ENCODE assay signal across 8 cellular contexts in genomic region chr7:47937065-47937687, GRCh38. TPM values are rescaled to one million over a fixed set of nuclear protein-coding genes. Genes with fewer than 3 reads are reported as not detected.
DNase-seq lines count a peak whose midpoint lies in the region; ATAC-seq and TF ChIP-seq lines count a peak whose summit lies in the region.

No MANE protein-coding gene starts in this region.

- no peak for TF ChIP-seq CTCF in GM13976 (IDR thresholded peaks at IDR 0.05; ENCODE audit: borderline replicate concordance, control extremely low read depth, extremely low read depth, insufficient read depth, missing control alignments)

- ATAC-seq in GM19372 (IDR thresholded peaks at IDR 0.05; ENCODE audit: low read depth, unreplicated experiment) (peak; percentile 98), HG03108 (IDR thresholded peaks at IDR 0.05; ENCODE audit: unreplicated experiment) (peak; percentile 92)

- no peaks in the 10 kb centered on the region for H3K9me3 Mint-ChIP-seq in activated naive CD8-positive, alpha-beta T cell treated with anti-CD3 and anti-CD28 coated beads for 36 hours

- H3K27me3 Mint-ChIP-seq in activated naive CD8-positive, alpha-beta T cell treated with anti-CD3 and anti-CD28 coated beads for 36 hours: no peaks in the 10 kb centered on the region

- peak overlapping the region; percentile 2 for H3K27ac Mint-ChIP-seq in activated naive CD8-positive, alpha-beta T cell treated with anti-CD3 and anti-CD28 coated beads for 36 hours

- peaks cover 4% of the 10 kb centered on the region for H3K4me1 Mint-ChIP-seq in activated naive CD8-positive, alpha-beta T cell treated with anti-CD3 and anti-CD28 coated beads for 36 hours

- H3K4me3 Mint-ChIP-seq in activated naive CD8-positive, alpha-beta T cell treated with anti-CD3 and anti-CD28 coated beads for 36 hours: no peak overlapping the region

- no peaks in the 10 kb centered on the region for H3K36me3 Mint-ChIP-seq in activated naive CD8-positive, alpha-beta T cell treated with anti-CD3 and anti-CD28 coated beads for 36 hours

- DNase-seq in GM13976 (ENCODE audit: low spot score) (peak; percentile 89), ureter (ENCODE audit: low spot score) (no peak), LoVo (ENCODE audit: low spot score) (no peak), anterior cingulate cortex (lab: John Stamatoyannopoulos, UW) (no peak)
- no peak for DNase-seq in activated naive CD8-positive, alpha-beta T cell treated with anti-CD3 and anti-CD28 coated beads for 36 hours
- DNase-seq in stimulated activated CD4-positive, alpha-beta T cell treated with anti-CD3 and anti-CD28 coated beads, Interleukin-15, amount 100 ng/mL, for 24 hours: no peak

- in situ Hi-C loops in GM13976 (cut with MboI; ENCODE audit: low sequenced_read_pairs, unreplicated experiment): no loop called here

RNA-seq across cellular contexts. Expression of gene PKD1L1, which starts 11.1 kb away (rescaled TPM):
- under 1 TPM; 0.02 to 0.10 TPM for total RNA-seq in activated naive CD8-positive, alpha-beta T cell treated with anti-CD3 and anti-CD28 coated beads for 36 hours
- 5.9 TPM for total RNA-seq in ureter

RNA-seq across cellular contexts. Expression of gene HUS1, which starts 42.2 kb away (rescaled TPM):
- total RNA-seq in activated naive CD8-positive, alpha-beta T cell treated with anti-CD3 and anti-CD28 coated beads for 36 hours: 10 to 100 TPM; 49.2 to 50.4 TPM
- 43.1 TPM for total RNA-seq in ureter
